In genomic region chr1:212287995-212288394, GRCh38 we compare ENCODE assay signal across 7 cellular contexts. TPM values are rescaled to one million over a fixed set of nuclear protein-coding genes. Genes with fewer than 3 reads are reported as not detected.
A peak's percentile ranks its signal among the peaks of the same experiment; 100 is the strongest.
DNase-seq lines count a peak whose midpoint lies in the region; ATAC-seq and TF ChIP-seq lines count a peak whose summit lies in the region.
"Not testable (repeated sequence)": the region's sequence is repeated elsewhere in the genome, so short reads cannot be mapped to it uniquely, and the experiment has no call there.

No MANE protein-coding gene starts in this region.

- not testable (repeated sequence) for H3F3A ChIP-seq in GM23248 (ENCODE audit: insufficient read depth); smooth muscle cell (ENCODE audit: low read depth)
- H3F3A ChIP-seq in PC-9 (ENCODE audit: insufficient read depth, low read depth): peaks cover 23% of the 10 kb centered on the region

- not testable (repeated sequence) for TF ChIP-seq CTCF in PC-9 (conservative IDR thresholded peaks at IDR 0.05); left ventricle myocardium inferior (IDR thresholded peaks at IDR 0.05; ENCODE audit: borderline replicate concordance); smooth muscle cell (IDR thresholded peaks at IDR 0.05; ENCODE audit: borderline replicate concordance, insufficient read depth, poor library complexity, severe bottlenecking)

- H3K9me3 Mint-ChIP-seq in activated T-helper 17 cell treated with anti-CD3 and anti-CD28 coated beads, Interleukin-2, amount 50 U/mL, for 72 hours; dendritic cell treated with granulocyte-macrophage colony-stimulating factor and Interleukin-4, amounts not matched to agents 40 ng/mL and 50 ng/mL, for 4 days; naive thymus-derived CD4-positive, alpha-beta T cell: not testable (repeated sequence)

- peak overlapping the region; percentile 77 for H3K27ac Mint-ChIP-seq in activated T-helper 17 cell treated with anti-CD3 and anti-CD28 coated beads, Interleukin-2, amount 50 U/mL, for 72 hours
- H3K27ac Mint-ChIP-seq in dendritic cell treated with granulocyte-macrophage colony-stimulating factor and Interleukin-4, amounts not matched to agents 40 ng/mL and 50 ng/mL, for 4 days: not testable (repeated sequence)
- peak overlapping the region in 7 of 9 donors; percentile 34 to 79 (median 62) for H3K27ac Mint-ChIP-seq in naive thymus-derived CD4-positive, alpha-beta T cell

- H3K27me3 ChIP-seq in GM23248 (replicated peaks; ENCODE audit: insufficient read depth); PC-9 (ENCODE audit: insufficient read depth, low read depth); left ventricle myocardium inferior (ENCODE audit: low read depth); naive thymus-derived CD4-positive, alpha-beta T cell (ENCODE audit: control insufficient read depth in 2 of 2, insufficient read depth in 2 of 2, low read length in 2 of 2); smooth muscle cell (ENCODE audit: low read depth): not testable (repeated sequence)

- not testable (repeated sequence) for H2AFZ ChIP-seq in GM23248; PC-9; smooth muscle cell (ENCODE audit: low read depth)

- peak overlapping the region; percentile 99 for H3K4me3 Mint-ChIP-seq in activated T-helper 17 cell treated with anti-CD3 and anti-CD28 coated beads, Interleukin-2, amount 50 U/mL, for 72 hours
- peak overlapping the region; percentile 44 for H3K4me3 Mint-ChIP-seq in dendritic cell treated with granulocyte-macrophage colony-stimulating factor and Interleukin-4, amounts not matched to agents 40 ng/mL and 50 ng/mL, for 4 days
- peak overlapping the region; percentile 78 to 100 (median 93) for H3K4me3 Mint-ChIP-seq in naive thymus-derived CD4-positive, alpha-beta T cell

- H3K27me3 Mint-ChIP-seq in activated T-helper 17 cell treated with anti-CD3 and anti-CD28 coated beads, Interleukin-2, amount 50 U/mL, for 72 hours; dendritic cell treated with granulocyte-macrophage colony-stimulating factor and Interleukin-4, amounts not matched to agents 40 ng/mL and 50 ng/mL, for 4 days; naive thymus-derived CD4-positive, alpha-beta T cell: not testable (repeated sequence)

- H3K4me3 ChIP-seq in GM23248: peak overlapping the region; percentile 45
- H3K4me3 ChIP-seq in PC-9: not testable (repeated sequence)
- peak overlapping the region; percentile 94 for H3K4me3 ChIP-seq in left ventricle myocardium inferior
- H3K4me3 ChIP-seq in naive thymus-derived CD4-positive, alpha-beta T cell (ENCODE audit: low read length): peak overlapping the region; percentile 2
- H3K4me3 ChIP-seq in smooth muscle cell: peak overlapping the region; percentile 94

- in situ Hi-C loops in GM23248 (cut with MboI): not testable (repeated sequence)

- not testable (repeated sequence) for H3K9ac ChIP-seq in GM23248; smooth muscle cell (ENCODE audit: low read depth)

- H3K79me2 ChIP-seq in GM23248 (ENCODE audit: insufficient read depth): peaks cover 71% of the 10 kb centered on the region
- H3K79me2 ChIP-seq in PC-9 (ENCODE audit: low read depth): peaks cover 69% of the 10 kb centered on the region
- H3K79me2 ChIP-seq in smooth muscle cell (ENCODE audit: low read depth): peaks cover 68% of the 10 kb centered on the region

- peak overlapping the region; percentile 98 for H3K4me2 ChIP-seq in GM23248 (ENCODE audit: unreplicated experiment)
- H3K4me2 ChIP-seq in PC-9: peak overlapping the region; percentile 92
- peak overlapping the region; percentile 95 for H3K4me2 ChIP-seq in smooth muscle cell

- not testable (repeated sequence) for H3K36me3 ChIP-seq in GM23248 (ENCODE audit: low read depth); PC-9 (ENCODE audit: low read depth); left ventricle myocardium inferior; naive thymus-derived CD4-positive, alpha-beta T cell (ENCODE audit: control insufficient read depth in 2 of 3, insufficient read depth in 3 of 3, low read length in 3 of 3); smooth muscle cell (ENCODE audit: low read depth)

- CTCF ChIA-PET in PC-9 (lab: Charles Lee): interaction anchor here (2.4 kb wide), 1 partner anchor 217 kb away, joined by 7 read pairs; no protein-coding TSS in a partner anchor
- CTCF ChIA-PET in naive thymus-derived CD4-positive, alpha-beta T cell (lab: Charles Lee): interaction anchor here (0.8 to 3.1 kb wide), 3 partner anchors 168 to 253 kb away, joined by 3 to 29 read pairs (median 3); partner anchors contain the start of genes DTL and INTS7

- H3K9me2 ChIP-seq in GM23248 (ENCODE audit: insufficient read depth); PC-9 (ENCODE audit: insufficient read depth): not testable (repeated sequence)

- BruUV-seq in PC-9 (replicated peaks; lab: Mats Ljungman, UMichigan): not testable (repeated sequence)

- H3K27ac ChIP-seq in GM23248 (0 out of 2 replicates have a peak overlapping the region, but pooled peaks have one; percentile 2), left ventricle myocardium inferior (replicated peaks) (peak overlapping the region; percentile 99)
- H3K27ac ChIP-seq in PC-9; naive thymus-derived CD4-positive, alpha-beta T cell (ENCODE audit: low read depth, low read length); smooth muscle cell (ENCODE audit: low read depth): not testable (repeated sequence)

- DNase-seq in GM23248; PC-9; left ventricle myocardium inferior; naive thymus-derived CD4-positive, alpha-beta T cell; smooth muscle cell (lab: John Stamatoyannopoulos, UW; ENCODE audit: unreplicated experiment): not testable (repeated sequence)

- intact Hi-C loops in PC-9 (cut with micrococcal nuclease; ENCODE audit: unreplicated experiment) (loop anchor here (5.0 to 10.0 kb wide), 4 partner anchors 103 to 713 kb away; partner anchors contain the start of genes NEK2 and SLC30A1), left ventricle myocardium inferior (cut with micrococcal nuclease) (loop anchor here (10.0 kb wide), 1 partner anchor 123 kb away; no protein-coding TSS in a partner anchor)
- intact Hi-C loops in dendritic cell treated with granulocyte-macrophage colony-stimulating factor and Interleukin-4, amounts not matched to agents 40 ng/mL and 50 ng/mL, for 4 days (cut with micrococcal nuclease): not testable (repeated sequence)
- intact Hi-C loops in naive thymus-derived CD4-positive, alpha-beta T cell (cut with micrococcal nuclease): loop anchor here (2.0 to 10.0 kb wide), 9 partner anchors 44 to 1997 kb away; partner anchors contain the start of genes FLVCR1 (in 1 of the 2), LPGAT1 (in 1 of the 2), SLC30A1 (in 1 of the 2) and SMYD2 (in 1 of the 2)

- H3K36me3 Mint-ChIP-seq in activated T-helper 17 cell treated with anti-CD3 and anti-CD28 coated beads, Interleukin-2, amount 50 U/mL, for 72 hours (ENCODE audit: low read depth): peaks cover 44% of the 10 kb centered on the region
- H3K36me3 Mint-ChIP-seq in dendritic cell treated with granulocyte-macrophage colony-stimulating factor and Interleukin-4, amounts not matched to agents 40 ng/mL and 50 ng/mL, for 4 days (ENCODE audit: low read depth): peaks cover 16% of the 10 kb centered on the region
- H3K36me3 Mint-ChIP-seq in naive thymus-derived CD4-positive, alpha-beta T cell: peaks cover 0 to 15% (median 0%) of the 10 kb centered on the region in 5 donors

- not testable (repeated sequence) for H4K20me1 ChIP-seq in GM23248 (ENCODE audit: insufficient read depth); PC-9 (ENCODE audit: insufficient read depth)
- H4K20me1 ChIP-seq in smooth muscle cell (ENCODE audit: low read depth): peaks cover 65% of the 10 kb centered on the region

- peaks cover 36% of the 10 kb centered on the region for H3K4me1 Mint-ChIP-seq in activated T-helper 17 cell treated with anti-CD3 and anti-CD28 coated beads, Interleukin-2, amount 50 U/mL, for 72 hours
- peaks cover 62% of the 10 kb centered on the region for H3K4me1 Mint-ChIP-seq in dendritic cell treated with granulocyte-macrophage colony-stimulating factor and Interleukin-4, amounts not matched to agents 40 ng/mL and 50 ng/mL, for 4 days (ENCODE audit: low read depth)
- H3K4me1 Mint-ChIP-seq in naive thymus-derived CD4-positive, alpha-beta T cell: peaks cover 45 to 76% (median 68%) of the 10 kb centered on the region in 7 donors

- ATAC-seq in activated T-helper 17 cell treated with anti-CD3 and anti-CD28 coated beads, Interleukin-2, amount 50 U/mL, for 72 hours (replicated peaks); naive thymus-derived CD4-positive, alpha-beta T cell: not testable (repeated sequence)

- POLR2A ChIA-PET in PC-9 (lab: Charles Lee; ENCODE audit: unreplicated experiment): not testable (repeated sequence)
- POLR2A ChIA-PET in naive thymus-derived CD4-positive, alpha-beta T cell (lab: Charles Lee): interaction anchor here (0.6 to 2.8 kb wide), 3 partner anchors 10 to 253 kb away, joined by 3 to 32 read pairs (median 29); partner anchors contain the start of genes DTL and INTS7

- 89 to 93% methylated on average over 9 of the region's 9 CpGs for WGBS in GM23248 (ENCODE audit: low coverage in 1 of 2, low lambda C conversion rate in 2 of 2, missing lambda C conversion rate in 2 of 2), 2 experiments
- WGBS in smooth muscle cell (ENCODE audit: low lambda C conversion rate): 99% methylated on average over 9 of the region's 9 CpGs

- H3K4me1 ChIP-seq in GM23248 (ENCODE audit: insufficient read depth) (peaks cover 33% of the 10 kb centered on the region), PC-9 (replicated peaks; ENCODE audit: insufficient read depth) (peaks cover 51% of the 10 kb centered on the region), left ventricle myocardium inferior (peaks cover 83% of the 10 kb centered on the region), smooth muscle cell (ENCODE audit: low read depth) (peaks cover 25% of the 10 kb centered on the region)
- peaks cover 44 to 54% of the 10 kb centered on the region in 2 donors for H3K4me1 ChIP-seq in naive thymus-derived CD4-positive, alpha-beta T cell (ENCODE audit: control insufficient read depth in 2 of 2, insufficient read depth in 2 of 2, low read length in 2 of 2)

- not testable (repeated sequence) for H3K9me3 ChIP-seq in GM23248 (ENCODE audit: low read depth); PC-9 (ENCODE audit: insufficient read depth, low read depth); left ventricle myocardium inferior (replicated peaks); naive thymus-derived CD4-positive, alpha-beta T cell (ENCODE audit: control insufficient read depth in 2 of 3, low read length in 3 of 3); smooth muscle cell (replicated peaks; ENCODE audit: low read depth)

RNA-seq across cellular contexts. Expression of gene PPP2R5A, which starts 2.8 kb away (rescaled TPM):
- total RNA-seq in GM23248 (2014; rRNA removed; shearing (Covaris generic)): 31.7 and 37.9 TPM in 2 replicates
- 13.9 and 14.2 TPM in 2 replicates for polyA plus RNA-seq in GM23248 (2016; fragmentation: Nextera tagmentation; extraction: Ambion mirVana)
- 22.8 and 26.7 TPM in 2 replicates for total RNA-seq in PC-9 (2021)
- total RNA-seq in activated T-helper 17 cell treated with anti-CD3 and anti-CD28 coated beads, Interleukin-2, amount 50 U/mL, for 72 hours: 10 to 100 TPM; 33.6 to 34.9 TPM
- 69.3 TPM for total RNA-seq in left ventricle myocardium inferior
- total RNA-seq in naive thymus-derived CD4-positive, alpha-beta T cell: 10 to 100 TPM; 38.5 to 52.7 (median 49.8) TPM
- 10 to 100 TPM; 22.9 to 27.5 TPM for polyA plus RNA-seq in naive thymus-derived CD4-positive, alpha-beta T cell
- total RNA-seq in smooth muscle cell: 17.6 and 24.9 TPM in 2 replicates
- polyA plus RNA-seq in smooth muscle cell: 12.2 and 12.3 TPM in 2 replicates

Comparison
In these comparisons a context has a peak if more than half of its experiments do, and no peak if none do; other contexts are left out.
1. H3K4me3 Mint-ChIP-seq: peak in every context shown above with its lines; median percentile 99 in activated T-helper 17 cell treated with anti-CD3 and anti-CD28 coated beads, Interleukin-2, amount 50 U/mL, for 72 hours; 93 in naive thymus-derived CD4-positive, alpha-beta T cell; 44 in dendritic cell treated with granulocyte-macrophage colony-stimulating factor and Interleukin-4, amounts not matched to agents 40 ng/mL and 50 ng/mL, for 4 days.